Comparison of ENCODE assay signal across 8 cellular contexts in genomic region chr12:92927055-92927435, GRCh38. TPM values are rescaled to one million over a fixed set of nuclear protein-coding genes. Genes with fewer than 3 reads are reported as not detected.
DNase-seq lines count a peak whose midpoint lies in the region; ATAC-seq and FAIRE-seq lines count a peak whose summit lies in the region.

No MANE protein-coding gene starts in this region.

- no peak for FAIRE-seq in frontal cortex (lab: Jason Lieb, UNC)

- no peak for DNase-seq in activated CD4-positive, CD25-positive, alpha-beta regulatory T cell treated with anti-CD3 and anti-CD28 coated beads, Interleukin-2, amount 50 U/mL, for 72 hours
- peak; percentile 12 for DNase-seq in NCI-H1694 (lab: John Stamatoyannopoulos, UW)
- peak; percentile 60 to 69 for DNase-seq in activated T-cell treated with anti-CD3 and anti-CD28 coated beads, Interleukin-2, amount 50 U/mL, for 48 hours
- peak; percentile 33 for DNase-seq in glomerular visceral epithelial cell (ENCODE audit: extremely low spot score)
- peak; percentile 26 to 41 for DNase-seq in stimulated activated CD4-positive, alpha-beta T cell treated with anti-CD3 and anti-CD28 coated beads, Interleukin-1b, Interleukin-23, amount 100 ng/mL, for 4 hours (ENCODE audit: low read depth in 2 of 2)
- no peak for DNase-seq in frontal cortex (ENCODE audit: low spot score in 2 of 2)

- peak; percentile 37 to 43 for ATAC-seq in activated CD4-positive, CD25-positive, alpha-beta regulatory T cell treated with anti-CD3 and anti-CD28 coated beads, Interleukin-2, amount 50 U/mL, for 24 hours
- ATAC-seq in HG03521 (IDR thresholded peaks at IDR 0.05; ENCODE audit: unreplicated experiment), result no peak

RNA-seq across cellular contexts. Expression of gene EEA1, which starts 2.0 kb away (rescaled TPM):
- total RNA-seq in frontal cortex, result 15.5 TPM

Comparison
In these comparisons a context has a peak if more than half of its experiments do, and no peak if none do; other contexts are left out.
1. DNase-seq: peak in NCI-H1694 (single experiment), activated T-cell treated with anti-CD3 and anti-CD28 coated beads, Interleukin-2, amount 50 U/mL, for 48 hours (2 of 2), glomerular visceral epithelial cell (single experiment) and stimulated activated CD4-positive, alpha-beta T cell treated with anti-CD3 and anti-CD28 coated beads, Interleukin-1b, Interleukin-23, amount 100 ng/mL, for 4 hours (2 of 2); none in activated CD4-positive, CD25-positive, alpha-beta regulatory T cell treated with anti-CD3 and anti-CD28 coated beads, Interleukin-2, amount 50 U/mL, for 72 hours (single experiment) and frontal cortex (0 of 2).